In the genomic region with DNA sequence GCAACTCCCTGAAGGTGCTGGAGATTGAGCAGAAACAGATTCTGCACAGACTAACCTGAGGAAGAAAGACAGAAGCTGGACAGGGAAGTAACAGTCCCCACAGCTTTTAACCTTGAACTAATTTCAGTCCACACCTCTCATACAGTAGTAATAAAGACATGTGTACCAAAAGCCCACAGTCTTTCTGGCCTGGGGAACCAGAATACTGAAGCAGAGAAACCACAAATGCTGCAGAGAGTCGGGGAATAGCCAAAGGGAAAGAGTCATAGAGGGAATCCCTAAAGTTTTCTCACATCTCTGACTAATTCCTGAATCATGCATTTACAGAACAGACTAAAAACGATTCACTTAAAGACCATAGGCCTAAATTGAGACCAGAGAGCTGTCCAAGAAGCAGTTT, we compare ENCODE assay signal across 9 cellular contexts.
DNase-seq lines count a peak whose midpoint lies in the region; ATAC-seq, FAIRE-seq and TF ChIP-seq lines count a peak whose summit lies in the region.
"Had no signal": no experiment of that assay in that cellular context is flagged by ENCODE, and none has a peak within 500 bp of the region (broad histone marks: within the 10 kb centered on the region; RNA-seq: fewer than 3 reads in every experiment).

No MANE protein-coding gene starts in this region.

- no peak for FAIRE-seq in GM12892 (lab: Jason Lieb, UNC)

- H3K27ac ChIP-seq in RWPE2 (ENCODE audit: poor library complexity, severe bottlenecking), result peak overlapping the region; percentile 34

- ATAC-seq in HG02623 (IDR thresholded peaks at IDR 0.05; ENCODE audit: unreplicated experiment), result peak; percentile 87
- peak; percentile 100 for ATAC-seq in RWPE2 (ENCODE audit: low read depth)
- ATAC-seq in stimulated activated naive B cell treated with anti-CD40 and anti-IgM and Interleukin-4, amounts not matched to agents 10 μg/mL and 1 μg/mL and 100 μg/mL, for 72 hours (replicated peaks), result no peak

- H3K9me3 ChIP-seq in RWPE2 (ENCODE audit: severe bottlenecking), result no peaks in the 10 kb centered on the region

- H3K36me3 ChIP-seq in RWPE2 (ENCODE audit: low read depth), result no peaks in the 10 kb centered on the region

- H3K4me3 ChIP-seq in RWPE2 (ENCODE audit: severe bottlenecking), result no peak overlapping the region

- H3K27ac Mint-ChIP-seq in stimulated activated naive B cell treated with anti-CD40 and anti-IgM and Interleukin-4, amounts not matched to agents 10 μg/mL and 1 μg/mL and 100 μg/mL, for 72 hours, result no peak overlapping the region

- no peaks in the 10 kb centered on the region for H3K27me3 Mint-ChIP-seq in stimulated activated naive B cell treated with anti-CD40 and anti-IgM and Interleukin-4, amounts not matched to agents 10 μg/mL and 1 μg/mL and 100 μg/mL, for 72 hours

- no peaks in the 10 kb centered on the region for H3K36me3 Mint-ChIP-seq in stimulated activated naive B cell treated with anti-CD40 and anti-IgM and Interleukin-4, amounts not matched to agents 10 μg/mL and 1 μg/mL and 100 μg/mL, for 72 hours

- H3K4me1 ChIP-seq in RWPE2 (ENCODE audit: insufficient read depth, poor library complexity, severe bottlenecking), result peaks cover 5% of the 10 kb centered on the region

- DNase-seq in GM04504 (ENCODE audit: low read depth) (peak; percentile 76), RWPE2 (ENCODE audit: low spot score) (no peak), kidney glomerular epithelial cell (lab: John Stamatoyannopoulos, UW) (peak; percentile 46), GM12892 (ENCODE audit: insufficient read length) (no peak), cerebellum (ENCODE audit: low spot score) (no peak), HuH-7.5 (ENCODE audit: low spot score) (no peak)
- no peak for DNase-seq in stimulated activated naive B cell treated with anti-CD40 and anti-IgM and Interleukin-4, amounts not matched to agents 10 μg/mL and 1 μg/mL and 100 μg/mL, for 72 hours
- DNase-seq: effector CD4-positive, alpha-beta T cell had no signal

- peaks cover 2 to 5% of the 10 kb centered on the region in 2 donors for H3K9me3 Mint-ChIP-seq in stimulated activated naive B cell treated with anti-CD40 and anti-IgM and Interleukin-4, amounts not matched to agents 10 μg/mL and 1 μg/mL and 100 μg/mL, for 72 hours

- no peak for TF ChIP-seq CTCF in RWPE2 (IDR thresholded peaks at IDR 0.05; ENCODE audit: poor library complexity, severe bottlenecking)

- TF ChIP-seq POLR2A in GM12892 (IDR thresholded peaks at IDR 0.05; ENCODE audit: low read depth, low read length), result no peak

- no peaks in the 10 kb centered on the region for H3K27me3 ChIP-seq in RWPE2 (ENCODE audit: insufficient read depth, poor library complexity, severe bottlenecking)

- no peak overlapping the region for H3K4me3 Mint-ChIP-seq in stimulated activated naive B cell treated with anti-CD40 and anti-IgM and Interleukin-4, amounts not matched to agents 10 μg/mL and 1 μg/mL and 100 μg/mL, for 72 hours

- H3K4me1 Mint-ChIP-seq in stimulated activated naive B cell treated with anti-CD40 and anti-IgM and Interleukin-4, amounts not matched to agents 10 μg/mL and 1 μg/mL and 100 μg/mL, for 72 hours, result no peaks in the 10 kb centered on the region

Comparison
In these comparisons a context has a peak if more than half of its experiments do, and no peak if none do; other contexts are left out.
1. DNase-seq: peak in GM04504 (single experiment) and kidney glomerular epithelial cell (single experiment); none in RWPE2 (single experiment), stimulated activated naive B cell treated with anti-CD40 and anti-IgM and Interleukin-4, amounts not matched to agents 10 μg/mL and 1 μg/mL and 100 μg/mL, for 72 hours (single experiment), GM12892 (single experiment), cerebellum (single experiment) and HuH-7.5 (single experiment).
2. ATAC-seq: peak in HG02623 (single experiment) and RWPE2 (single experiment); none in stimulated activated naive B cell treated with anti-CD40 and anti-IgM and Interleukin-4, amounts not matched to agents 10 μg/mL and 1 μg/mL and 100 μg/mL, for 72 hours (0 of 2).